9 cellular contexts compared by ENCODE assay signal in the genomic region with DNA sequence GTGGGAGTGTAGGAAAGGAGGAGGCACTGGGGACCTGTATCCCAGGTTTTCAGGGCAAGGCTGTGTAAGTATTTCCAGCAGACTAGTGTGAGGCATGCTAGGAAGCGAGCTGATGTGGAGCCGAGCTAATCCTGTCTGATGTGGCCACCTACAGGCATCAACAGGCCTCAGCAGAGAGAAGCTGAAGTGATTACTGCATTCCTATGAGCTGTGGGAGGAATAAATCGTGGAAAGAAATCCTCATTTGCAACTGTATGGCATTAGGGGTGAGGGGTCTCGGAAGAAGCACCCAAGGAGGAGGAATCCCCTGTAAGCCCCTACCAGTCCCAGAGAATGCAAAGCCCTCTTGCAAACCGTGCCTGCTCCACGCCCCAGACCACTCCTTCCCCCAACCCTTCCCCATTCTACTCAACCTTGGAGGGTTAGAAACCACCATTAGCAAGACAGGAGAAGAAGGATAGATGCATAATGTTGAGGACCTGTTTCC. TPM values are rescaled to one million over a fixed set of nuclear protein-coding genes. Genes with fewer than 3 reads are reported as not detected.
A peak's percentile ranks its signal among the peaks of the same experiment; 100 is the strongest.
DNase-seq lines count a peak whose midpoint lies in the region; ATAC-seq and TF ChIP-seq lines count a peak whose summit lies in the region.
"Had no signal": no experiment of that assay in that cellular context is flagged by ENCODE, and none has a peak within 500 bp of the region (broad histone marks: within the 10 kb centered on the region; RNA-seq: fewer than 3 reads in every experiment).

No MANE protein-coding gene starts in this region.

- no peaks in the 10 kb centered on the region for H3K27me3 ChIP-seq in PC-3 (ENCODE audit: low read length)

- BruUV-seq in PC-3 (replicated peaks; lab: Mats Ljungman, UMichigan) = no TSS peak

- H3K4me1 Mint-ChIP-seq in stimulated activated naive CD8-positive, alpha-beta T cell treated with anti-CD3 and anti-CD28 coated beads, Interleukin-15, amount 100 ng/mL, for 72 hours = peaks cover 8% of the 10 kb centered on the region

- H3K4me1 ChIP-seq in PC-3 (ENCODE audit: insufficient read depth, low read length) = peaks cover 10% of the 10 kb centered on the region

- no peaks in the 10 kb centered on the region for H4K20me1 ChIP-seq in PC-3 (ENCODE audit: low read length)

- H3K36me3 ChIP-seq in PC-3 (ENCODE audit: low read depth, low read length) = no peaks in the 10 kb centered on the region

- no peaks in the 10 kb centered on the region for H3K9me3 ChIP-seq in PC-3 (ENCODE audit: low read length)

- TF ChIP-seq CTCF in GM12873 (IDR thresholded peaks at IDR 0.05; ENCODE audit: insufficient read depth, low read depth, low read length, missing control alignments) (peak; percentile 59), PC-3 (conservative IDR thresholded peaks at IDR 0.05; ENCODE audit: low read depth, low read length) (peak; percentile 89), fibroblast of mammary gland (conservative IDR thresholded peaks at IDR 0.05; ENCODE audit: control insufficient read depth, insufficient read depth, low read depth, low read length) (peak; percentile 71), omental fat pad (IDR thresholded peaks at IDR 0.05) (no peak)

- H3K4me3 ChIP-seq in PC-3 (ENCODE audit: low read length) (no peak overlapping the region), fibroblast of mammary gland (ENCODE audit: control insufficient read depth, low read depth, low read length) (no peak overlapping the region)

- H3K4me3 Mint-ChIP-seq in stimulated activated naive CD8-positive, alpha-beta T cell treated with anti-CD3 and anti-CD28 coated beads, Interleukin-15, amount 100 ng/mL, for 72 hours = no peak overlapping the region

- intact Hi-C loops in PC-3 (cut with micrococcal nuclease) = loop anchor here (1.0 to 2.0 kb wide), 4 partner anchors 22 to 242 kb away; no protein-coding TSS in a partner anchor

- no peaks in the 10 kb centered on the region for H3K79me2 ChIP-seq in PC-3 (ENCODE audit: low read length)

- no peak overlapping the region for H3K9ac ChIP-seq in PC-3 (ENCODE audit: low read length)

- H3K9me3 Mint-ChIP-seq in stimulated activated naive CD8-positive, alpha-beta T cell treated with anti-CD3 and anti-CD28 coated beads, Interleukin-15, amount 100 ng/mL, for 72 hours = no peaks in the 10 kb centered on the region

- CTCF ChIA-PET in PC-3 (lab: Charles Lee) = interaction anchor here (0.5 to 1.6 kb wide), 24 partner anchors 9 to 251 kb away, joined by 3 to 48 read pairs (median 4); a partner anchor contains a TSS

- peak overlapping the region in 1 of 2 donors; percentile 36 for H3K27ac Mint-ChIP-seq in stimulated activated naive CD8-positive, alpha-beta T cell treated with anti-CD3 and anti-CD28 coated beads, Interleukin-15, amount 100 ng/mL, for 72 hours

- POLR2A ChIA-PET in PC-3 (lab: Charles Lee; ENCODE audit: unreplicated experiment) = interaction anchor here (0.6 to 1.0 kb wide), 3 partner anchors 115 to 158 kb away, joined by 3 to 8 read pairs (median 3); no protein-coding TSS in a partner anchor

- H3F3A ChIP-seq in PC-3 (ENCODE audit: low read length, unreplicated experiment) = no peaks in the 10 kb centered on the region

- DNase-seq in 8988T (peak; percentile 51), PC-3 (peak; percentile 84), fibroblast of mammary gland (ENCODE audit: low read depth) (peak; percentile 77), omental fat pad (ENCODE audit: low spot score) (no peak), T-helper 2 cell (no peak)
- DNase-seq in stimulated activated naive CD8-positive, alpha-beta T cell treated with anti-CD3 and anti-CD28 coated beads, Interleukin-15, amount 100 ng/mL, for 72 hours = no peak

- ATAC-seq in PC-3 = peak; percentile 87
- peak; percentile 91 for ATAC-seq in omental fat pad (ENCODE audit: low FRiP score)
- no peak for ATAC-seq in stimulated activated naive CD8-positive, alpha-beta T cell treated with anti-CD3 and anti-CD28 coated beads, Interleukin-15, amount 100 ng/mL, for 72 hours
- ATAC-seq in HG02840 (IDR thresholded peaks at IDR 0.05; ENCODE audit: low FRiP score, unreplicated experiment) = no peak

- peak overlapping the region; percentile 24; the same call in 1 of the 2 replicates for H2AFZ ChIP-seq in PC-3 (ENCODE audit: low read length)

- no peak overlapping the region for H3K4me2 ChIP-seq in PC-3 (ENCODE audit: low read length)

- H3K9me2 ChIP-seq in PC-3 (replicated peaks; ENCODE audit: low read length) = no peaks in the 10 kb centered on the region

- H3K27me3 Mint-ChIP-seq in stimulated activated naive CD8-positive, alpha-beta T cell treated with anti-CD3 and anti-CD28 coated beads, Interleukin-15, amount 100 ng/mL, for 72 hours = no peaks in the 10 kb centered on the region

- no peak overlapping the region for H3K27ac ChIP-seq in PC-3 (ENCODE audit: low read length)

RNA-seq across cellular contexts. Expression of a gene that starts 41.6 kb away (rescaled TPM):
- not detected in 2 replicates for total RNA-seq in PC-3 (2014; rRNA removed)
- total RNA-seq in omental fat pad = not detected
- total RNA-seq: glomerular endothelial cell had no signal

RNA-seq across cellular contexts. Expression of a gene that starts 43.8 kb away (rescaled TPM):
- 2.0 and 5.5 TPM in 2 replicates for total RNA-seq in PC-3 (2014; rRNA removed)
- 1 to 10 TPM in 3 of 4 donors, under 1 TPM in 1; 0.60 to 1.3 (median 1.3) TPM for total RNA-seq in omental fat pad

RNA-seq across cellular contexts. Expression of a gene that starts 49.5 kb away (rescaled TPM):
- 0.55 and 0.81 TPM in 2 replicates for total RNA-seq in PC-3 (2014; rRNA removed)
- not detected for total RNA-seq in omental fat pad
- total RNA-seq: glomerular endothelial cell had no signal

Comparison
In these comparisons a context has a peak if more than half of its experiments do, and no peak if none do; other contexts are left out.
1. DNase-seq: peak in 8988T (single experiment), PC-3 (single experiment) and fibroblast of mammary gland (single experiment); none in omental fat pad (single experiment), T-helper 2 cell (0 of 5) and stimulated activated naive CD8-positive, alpha-beta T cell treated with anti-CD3 and anti-CD28 coated beads, Interleukin-15, amount 100 ng/mL, for 72 hours (0 of 2).
2. CTCF ChIP-seq: peak in GM12873 (single experiment), PC-3 (single experiment) and fibroblast of mammary gland (single experiment); none in omental fat pad (0 of 3).
3. ATAC-seq: peak in PC-3 (single experiment) and omental fat pad (single experiment); none in stimulated activated naive CD8-positive, alpha-beta T cell treated with anti-CD3 and anti-CD28 coated beads, Interleukin-15, amount 100 ng/mL, for 72 hours (single experiment) and HG02840 (single experiment).